Comparison of ENCODE assay signal across 15 cellular contexts in genomic region chr14:100033347-100034052, GRCh38.
"Had no signal": no experiment of that assay in that cellular context is flagged by ENCODE, and none has a peak within 500 bp of the region (broad histone marks: within the 10 kb centered on the region; RNA-seq: fewer than 3 reads in every experiment).

No MANE protein-coding gene starts in this region.

- DNase-seq: activated CD4-positive, alpha-beta T cell treated with anti-CD3 and anti-CD28 coated beads, Interleukin-2, amount 10 ng/mL, durations not matched to agents 7 days and 5 days; activated CD8-positive, alpha-beta memory T cell treated with anti-CD3 and anti-CD28 coated beads, Interleukin-2, amount 10 ng/mL, durations not matched to agents 7 days and 5 days; activated CD8-positive, alpha-beta T cell treated with anti-CD3 and anti-CD28 coated beads for 36 hours; activated T-cell treated with anti-CD3 and anti-CD28 coated beads for 4 hours; brain microvascular endothelial cell; central memory CD4-positive, alpha-beta T cell; dermis blood vessel endothelial cell; effector CD8-positive, alpha-beta T cell; erythroblast; foreskin keratinocyte; left ventricle myocardium inferior; naive thymus-derived CD4-positive, alpha-beta T cell; occipital lobe; stimulated activated CD4-positive, alpha-beta T cell treated with anti-CD3 and anti-CD28 coated beads, Interleukin-1b, Interleukin-23, amount 100 ng/mL, for 48 hours had no signal

- ATAC-seq: activated CD8-positive, alpha-beta memory T cell treated with anti-CD3 and anti-CD28 coated beads, Interleukin-2, amount 10 ng/mL, durations not matched to agents 7 days and 5 days; activated CD8-positive, alpha-beta T cell treated with anti-CD3 and anti-CD28 coated beads for 36 hours; activated naive CD4-positive, alpha-beta T cell treated with anti-CD3 and anti-CD28 coated beads, Interleukin-2, amount 50 U/mL, for 72 hours; foreskin keratinocyte; naive thymus-derived CD4-positive, alpha-beta T cell had no signal
